ENCODE assay signal across 9 cellular contexts in the genomic region with DNA sequence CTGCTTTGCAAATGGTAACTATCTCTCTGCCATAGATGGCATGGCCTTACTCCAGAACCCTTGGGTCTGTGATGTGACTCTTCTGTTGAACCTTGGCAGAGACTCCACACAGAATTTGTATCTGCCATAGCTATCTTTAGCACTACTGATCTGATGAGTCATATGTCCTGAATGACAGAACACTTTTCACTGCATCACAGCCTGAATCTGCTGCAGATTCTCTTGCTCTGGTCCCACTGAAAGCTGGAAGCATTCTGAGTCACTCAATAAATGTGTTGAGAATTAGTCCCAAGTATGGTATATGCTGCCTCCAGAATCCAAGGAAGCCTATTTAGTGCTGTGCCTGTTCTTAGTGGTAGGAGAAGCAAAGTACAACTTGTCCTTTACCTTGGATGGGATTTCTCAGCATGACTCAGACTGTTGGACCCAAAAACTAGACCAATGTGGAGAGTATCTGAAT. TPM values are rescaled to one million over a fixed set of nuclear protein-coding genes. Genes with fewer than 3 reads are reported as not detected.
DNase-seq lines count a peak whose midpoint lies in the region; ATAC-seq and TF ChIP-seq lines count a peak whose summit lies in the region.
"Had no signal": no experiment of that assay in that cellular context is flagged by ENCODE, and none has a peak within 500 bp of the region (broad histone marks: within the 10 kb centered on the region; RNA-seq: fewer than 3 reads in every experiment).

No MANE protein-coding gene starts in this region.

- peaks cover 22% of the 10 kb centered on the region; the same call in 1 of the 2 replicates for H3K4me1 ChIP-seq in PC-3 (ENCODE audit: insufficient read depth, low read length)
- peaks cover 0 to 8% (median 0%) of the 10 kb centered on the region in 3 donors for H3K4me1 ChIP-seq in gastroesophageal sphincter

- H3K27me3 ChIP-seq in PC-3 (ENCODE audit: low read length) (no peaks in the 10 kb centered on the region), gastroesophageal sphincter (no peaks in the 10 kb centered on the region)

- H3K9me3 Mint-ChIP-seq in Calu3 (ENCODE audit: low read depth, unreplicated experiment): no peaks in the 10 kb centered on the region
- H3K9me3 Mint-ChIP-seq: brain had no signal

- TF ChIP-seq CTCF in PC-3 (conservative IDR thresholded peaks at IDR 0.05; ENCODE audit: low read depth, low read length): no peak
- no peak for TF ChIP-seq CTCF in Calu3 (IDR thresholded peaks at IDR 0.05; ENCODE audit: unreplicated experiment)
- TF ChIP-seq CTCF in gastroesophageal sphincter (IDR thresholded peaks at IDR 0.05): no peak

- POLR2A ChIA-PET in PC-3 (lab: Charles Lee; ENCODE audit: unreplicated experiment): no interaction called here

- no peak overlapping the region for H3K4me3 Mint-ChIP-seq in Calu3 (ENCODE audit: low read depth, unreplicated experiment)
- H3K4me3 Mint-ChIP-seq: brain had no signal

- no peak for TF ChIP-seq EP300 in gastroesophageal sphincter (IDR thresholded peaks at IDR 0.05)

- no peak overlapping the region for H2AFZ ChIP-seq in PC-3 (ENCODE audit: low read length)

- CTCF ChIA-PET in PC-3 (lab: Charles Lee) (interaction anchor here (0.5 to 0.7 kb wide), 3 partner anchors 9 to 80 kb away, joined by 3 to 4 read pairs (median 3); no protein-coding TSS in a partner anchor), Calu3 (lab: Charles Lee) (no interaction called here)

- no peak overlapping the region for H3K9ac ChIP-seq in PC-3 (ENCODE audit: low read length)

- H3K4me1 Mint-ChIP-seq in Calu3 (ENCODE audit: low read depth, unreplicated experiment): no peaks in the 10 kb centered on the region
- H3K4me1 Mint-ChIP-seq: brain had no signal

- no peak overlapping the region for H3K4me2 ChIP-seq in PC-3 (ENCODE audit: low read length)

- no peaks in the 10 kb centered on the region for H3K9me2 ChIP-seq in PC-3 (replicated peaks; ENCODE audit: low read length)

- no peaks in the 10 kb centered on the region for H3K79me2 ChIP-seq in PC-3 (ENCODE audit: low read length)

- H3F3A ChIP-seq in PC-3 (ENCODE audit: low read length, unreplicated experiment): no peaks in the 10 kb centered on the region

- intact Hi-C loops in PC-3 (cut with micrococcal nuclease) (no loop called here), left ventricle myocardium superior (cut with micrococcal nuclease) (no loop called here), Calu3 (cut with micrococcal nuclease; ENCODE audit: unreplicated experiment) (no loop called here)

- H3K27ac ChIP-seq in PC-3 (ENCODE audit: low read length) (peak overlapping the region; percentile 15; the same call in 1 of the 2 replicates), gastroesophageal sphincter (peak overlapping the region in 1 of 4 donors; percentile 37)

- DNase-seq in Daoy (ENCODE audit: low read depth): peak; percentile 41
- DNase-seq in PC-3: peak; percentile 76
- no peak for DNase-seq in left ventricle myocardium superior
- DNase-seq in cortex of kidney (lab: John Stamatoyannopoulos, UW): no peak
- no peak for DNase-seq in Calu3

- BruUV-seq in PC-3 (replicated peaks; lab: Mats Ljungman, UMichigan): no TSS peak
- BruUV-seq in Calu3 (replicated peaks; lab: Mats Ljungman, UMichigan): no TSS peak

- H3K27ac Mint-ChIP-seq in Calu3 (ENCODE audit: unreplicated experiment): no peak overlapping the region

- ATAC-seq in GM21786 (IDR thresholded peaks at IDR 0.05; ENCODE audit: unreplicated experiment) (peak; percentile 91), PC-3 (peak; percentile 93), left ventricle myocardium superior (peak; percentile 52), gastroesophageal sphincter (no peak), HG03457 (IDR thresholded peaks at IDR 0.05; ENCODE audit: unreplicated experiment) (no peak)

- no peaks in the 10 kb centered on the region for H3K27me3 Mint-ChIP-seq in Calu3 (ENCODE audit: unreplicated experiment)
- H3K27me3 Mint-ChIP-seq: brain had no signal

- no peak for TF ChIP-seq POLR2A in gastroesophageal sphincter (IDR thresholded peaks at IDR 0.05)

- H3K36me3 ChIP-seq in PC-3 (ENCODE audit: low read depth, low read length) (no peaks in the 10 kb centered on the region), gastroesophageal sphincter (no peaks in the 10 kb centered on the region)

- H3K9me3 ChIP-seq in PC-3 (ENCODE audit: low read length) (no peaks in the 10 kb centered on the region), gastroesophageal sphincter (no peaks in the 10 kb centered on the region)

- H4K20me1 ChIP-seq in PC-3 (ENCODE audit: low read length): no peaks in the 10 kb centered on the region

- no peaks in the 10 kb centered on the region for H3K36me3 Mint-ChIP-seq in Calu3 (ENCODE audit: insufficient read depth, unreplicated experiment)
- H3K36me3 Mint-ChIP-seq: brain had no signal

- no peak overlapping the region for H3K4me3 ChIP-seq in PC-3 (ENCODE audit: low read length)
- no peak overlapping the region for H3K4me3 ChIP-seq in gastroesophageal sphincter

RNA-seq across cellular contexts. Expression of a gene that starts 39.5 kb away (rescaled TPM):
- 94.4 and 124 TPM in 2 replicates for total RNA-seq in Daoy (2014; rRNA removed; shearing (Covaris generic))
- total RNA-seq in PC-3 (2014; rRNA removed): 2.8 and 3.5 TPM in 2 replicates
- total RNA-seq in left ventricle myocardium superior: 1,326 TPM
- 2.3 and 6.2 TPM in 2 replicates for total RNA-seq in Calu3 (2022)
- not detected for total RNA-seq in gastroesophageal sphincter

Comparison
In these comparisons a context has a peak if more than half of its experiments do, and no peak if none do; other contexts are left out.
1. DNase-seq: peak in Daoy (single experiment) and PC-3 (single experiment); none in left ventricle myocardium superior (single experiment), cortex of kidney (single experiment) and Calu3 (single experiment).
2. ATAC-seq: peak in GM21786 (single experiment), PC-3 (single experiment) and left ventricle myocardium superior (single experiment); none in gastroesophageal sphincter (single experiment) and HG03457 (single experiment).
3. RNA of a gene that starts 39.5 kb away (total RNA-seq): 1,326 TPM in left ventricle myocardium superior (single experiment); 94.4 to 124 TPM in Daoy, 2.3 to 6.2 TPM in Calu3, 2.8 to 3.5 TPM in PC-3 and not detected in gastroesophageal sphincter; every median in the first group is over 10 times any median in the second.